1 cellular context compared by ENCODE assay signal in genomic region chr17:47820023-47820789, GRCh38.
TF ChIP-seq lines count a peak whose summit lies in the region.

No MANE protein-coding gene starts in this region.

TF ChIP-seq in IMR-90, 13 proteins besides CTCF, POLR2A, EP300 and RAD21:
- TF ChIP-seq, protein P1, sequence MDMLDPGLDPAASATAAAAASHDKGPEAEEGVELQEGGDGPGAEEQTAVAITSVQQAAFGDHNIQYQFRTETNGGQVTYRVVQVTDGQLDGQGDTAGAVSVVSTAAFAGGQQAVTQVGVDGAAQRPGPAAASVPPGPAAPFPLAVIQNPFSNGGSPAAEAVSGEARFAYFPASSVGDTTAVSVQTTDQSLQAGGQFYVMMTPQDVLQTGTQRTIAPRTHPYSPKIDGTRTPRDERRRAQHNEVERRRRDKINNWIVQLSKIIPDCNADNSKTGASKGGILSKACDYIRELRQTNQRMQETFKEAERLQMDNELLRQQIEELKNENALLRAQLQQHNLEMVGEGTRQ (IDR thresholded peaks at IDR 0.05; ENCODE audit: low read depth, low read length) = no peak
- no peak for TF ChIP-seq SMC3 (IDR thresholded peaks at IDR 0.05; ENCODE audit: low read depth, low read length)
- no peak for TF ChIP-seq MAFK (IDR thresholded peaks at IDR 0.05; ENCODE audit: low read depth, low read length)
- TF ChIP-seq, protein P2, sequence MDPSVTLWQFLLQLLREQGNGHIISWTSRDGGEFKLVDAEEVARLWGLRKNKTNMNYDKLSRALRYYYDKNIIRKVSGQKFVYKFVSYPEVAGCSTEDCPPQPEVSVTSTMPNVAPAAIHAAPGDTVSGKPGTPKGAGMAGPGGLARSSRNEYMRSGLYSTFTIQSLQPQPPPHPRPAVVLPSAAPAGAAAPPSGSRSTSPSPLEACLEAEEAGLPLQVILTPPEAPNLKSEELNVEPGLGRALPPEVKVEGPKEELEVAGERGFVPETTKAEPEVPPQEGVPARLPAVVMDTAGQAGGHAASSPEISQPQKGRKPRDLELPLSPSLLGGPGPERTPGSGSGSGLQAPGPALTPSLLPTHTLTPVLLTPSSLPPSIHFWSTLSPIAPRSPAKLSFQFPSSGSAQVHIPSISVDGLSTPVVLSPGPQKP (IDR thresholded peaks at IDR 0.05; ENCODE audit: borderline replicate concordance, low read depth, low read length) = no peak
- TF ChIP-seq CHD1 (IDR thresholded peaks at IDR 0.05; ENCODE audit: low read depth, low read length) = no peak
- no peak for TF ChIP-seq RCOR1 (IDR thresholded peaks at IDR 0.05; ENCODE audit: insufficient replicate concordance, low read length)
